16 cellular contexts compared by ENCODE assay signal in genomic region chr10:132961420-132961803, GRCh38. TPM values are rescaled to one million over a fixed set of nuclear protein-coding genes. Genes with fewer than 3 reads are reported as not detected.
A peak's percentile ranks its signal among the peaks of the same experiment; 100 is the strongest.
DNase-seq lines count a peak whose midpoint lies in the region; ATAC-seq and TF ChIP-seq lines count a peak whose summit lies in the region.
"Had no signal": no experiment of that assay in that cellular context is flagged by ENCODE, and none has a peak within 500 bp of the region (broad histone marks: within the 10 kb centered on the region; RNA-seq: fewer than 3 reads in every experiment).

No MANE protein-coding gene starts in this region.

- no peak overlapping the region for H3K27ac ChIP-seq in coronary artery
- H3K27ac ChIP-seq in naive thymus-derived CD4-positive, alpha-beta T cell (ENCODE audit: low read depth, low read length), result no peak overlapping the region
- H3K27ac ChIP-seq: HL-60 had no signal

- H3K27ac Mint-ChIP-seq in stimulated activated naive CD8-positive, alpha-beta T cell treated with anti-CD3 and anti-CD28 coated beads, Interleukin-15, amount 100 ng/mL, for 72 hours, result peak overlapping the region in 1 of 2 donors; percentile 24
- no peak overlapping the region for H3K27ac Mint-ChIP-seq in naive thymus-derived CD4-positive, alpha-beta T cell
- H3K27ac Mint-ChIP-seq: activated T-helper 2 cell treated with anti-CD3 and anti-CD28 coated beads, Interferon-gamma antibody, Interleukin-2, Interleukin-4, amounts not matched to agents 10 μg/mL and 5 μg/mL and 100 μg/mL, durations not matched to agents 14 hours and 24 hours and 36 hours had no signal

- peak overlapping the region; percentile 85 for H3K4me3 ChIP-seq in coronary artery
- H3K4me3 ChIP-seq in naive thymus-derived CD4-positive, alpha-beta T cell (ENCODE audit: low read length), result no peak overlapping the region

- H3K4me1 Mint-ChIP-seq in stimulated activated naive CD8-positive, alpha-beta T cell treated with anti-CD3 and anti-CD28 coated beads, Interleukin-15, amount 100 ng/mL, for 72 hours, result peaks cover 42% of the 10 kb centered on the region
- H3K4me1 Mint-ChIP-seq in naive thymus-derived CD4-positive, alpha-beta T cell, result peaks cover 7 to 27% (median 17%) of the 10 kb centered on the region in 7 donors

- H3K27me3 Mint-ChIP-seq in stimulated activated naive CD8-positive, alpha-beta T cell treated with anti-CD3 and anti-CD28 coated beads, Interleukin-15, amount 100 ng/mL, for 72 hours, result peaks cover 46% of the 10 kb centered on the region
- peaks cover 5 to 29% (median 18%) of the 10 kb centered on the region in 5 donors for H3K27me3 Mint-ChIP-seq in naive thymus-derived CD4-positive, alpha-beta T cell

- intact Hi-C loops in naive thymus-derived CD4-positive, alpha-beta T cell (cut with micrococcal nuclease), result no loop called here

- no peaks in the 10 kb centered on the region for H3K36me3 Mint-ChIP-seq in naive thymus-derived CD4-positive, alpha-beta T cell

- no peaks in the 10 kb centered on the region for H3K27me3 ChIP-seq in naive thymus-derived CD4-positive, alpha-beta T cell (ENCODE audit: control insufficient read depth in 2 of 2, insufficient read depth in 2 of 2, low read length in 2 of 2)

- no peaks in the 10 kb centered on the region for H3K9me3 ChIP-seq in naive thymus-derived CD4-positive, alpha-beta T cell (ENCODE audit: control insufficient read depth in 2 of 3, low read length in 3 of 3)
- H3K9me3 ChIP-seq: HAP-1, heart right ventricle had no signal

- CTCF ChIA-PET in naive thymus-derived CD4-positive, alpha-beta T cell (lab: Charles Lee), result no interaction called here

- ATAC-seq in stimulated activated naive CD8-positive, alpha-beta T cell treated with anti-CD3 and anti-CD28 coated beads, Interleukin-15, amount 100 ng/mL, for 72 hours, result no peak
- ATAC-seq in stimulated activated naive CD8-positive, alpha-beta T cell treated with anti-CD3 and anti-CD28 coated beads, Interleukin-15, Interleukin-2, amounts not matched to agents 100 U/mL and 50 U/mL, for 24 hours, result no peak
- no peak for ATAC-seq in naive thymus-derived CD4-positive, alpha-beta T cell
- no peak for ATAC-seq in HG02840 (IDR thresholded peaks at IDR 0.05; ENCODE audit: low FRiP score, unreplicated experiment)

- DNase-seq in stimulated activated naive CD8-positive, alpha-beta T cell treated with anti-CD3 and anti-CD28 coated beads, Interleukin-15, amount 100 ng/mL, for 72 hours, result no peak
- DNase-seq in stimulated activated naive CD8-positive, alpha-beta T cell treated with anti-CD3 and anti-CD28 coated beads, Interleukin-15, Interleukin-2, amounts not matched to agents 100 U/mL and 50 U/mL, for 24 hours, result no peak
- DNase-seq in coronary artery (ENCODE audit: low spot score) (no peak), GM20000 (ENCODE audit: low spot score) (no peak), DMS153 treated with DMSO at 0.1 percent for 48 hours (lab: John Stamatoyannopoulos, UW; ENCODE audit: unreplicated experiment) (no peak), ecto neural progenitor cell (ENCODE audit: low spot score) (no peak)
- no peak for DNase-seq in naive thymus-derived CD4-positive, alpha-beta T cell
- DNase-seq: NCI-H187, RPMI8226 had no signal

- peak overlapping the region; percentile 39 to 48 for H3K4me3 Mint-ChIP-seq in stimulated activated naive CD8-positive, alpha-beta T cell treated with anti-CD3 and anti-CD28 coated beads, Interleukin-15, amount 100 ng/mL, for 72 hours
- H3K4me3 Mint-ChIP-seq in naive thymus-derived CD4-positive, alpha-beta T cell, result peak overlapping the region in 7 of 10 donors; percentile 33 to 92 (median 51)

- H3K4me1 ChIP-seq in naive thymus-derived CD4-positive, alpha-beta T cell (ENCODE audit: control insufficient read depth in 2 of 2, insufficient read depth in 2 of 2, low read length in 2 of 2), result peaks cover 0 to 3% of the 10 kb centered on the region in 2 donors

- TF ChIP-seq CTCF in coronary artery (IDR thresholded peaks at IDR 0.05) (no peak), GM20000 (IDR thresholded peaks at IDR 0.05; ENCODE audit: extremely low read depth, missing control alignments) (no peak)

- no peaks in the 10 kb centered on the region for H3K36me3 ChIP-seq in naive thymus-derived CD4-positive, alpha-beta T cell (ENCODE audit: control insufficient read depth in 2 of 3, insufficient read depth in 3 of 3, low read length in 3 of 3)
- H3K36me3 ChIP-seq: HAP-1, heart right ventricle had no signal

- POLR2A ChIA-PET in naive thymus-derived CD4-positive, alpha-beta T cell (lab: Charles Lee), result no interaction called here

- H3K9me3 Mint-ChIP-seq in stimulated activated naive CD8-positive, alpha-beta T cell treated with anti-CD3 and anti-CD28 coated beads, Interleukin-15, amount 100 ng/mL, for 72 hours, result no peaks in the 10 kb centered on the region
- peaks cover 0 to 3% (median 0%) of the 10 kb centered on the region in 11 donors for H3K9me3 Mint-ChIP-seq in naive thymus-derived CD4-positive, alpha-beta T cell
- H3K9me3 Mint-ChIP-seq: activated T-helper 2 cell treated with anti-CD3 and anti-CD28 coated beads, Interferon-gamma antibody, Interleukin-2, Interleukin-4, amounts not matched to agents 10 μg/mL and 5 μg/mL and 100 μg/mL, durations not matched to agents 14 hours and 24 hours and 36 hours; effector memory CD8-positive, alpha-beta T cell had no signal

RNA-seq across cellular contexts. Expression of gene CFAP46, which starts 19.0 kb away (rescaled TPM):
- total RNA-seq in naive thymus-derived CD4-positive, alpha-beta T cell, result under 1 TPM in 1 of 5 experiments, not detected in 4; 0.05 TPM
- polyA plus RNA-seq in naive thymus-derived CD4-positive, alpha-beta T cell, result not detected
- total RNA-seq: activated T-helper 2 cell treated with anti-CD3 and anti-CD28 coated beads, Interferon-gamma antibody, Interleukin-2, Interleukin-4, amounts not matched to agents 10 μg/mL and 5 μg/mL and 100 μg/mL, durations not matched to agents 14 hours and 24 hours and 36 hours had no signal
- polyA plus RNA-seq: urinary bladder had no signal
